In the genomic region with DNA sequence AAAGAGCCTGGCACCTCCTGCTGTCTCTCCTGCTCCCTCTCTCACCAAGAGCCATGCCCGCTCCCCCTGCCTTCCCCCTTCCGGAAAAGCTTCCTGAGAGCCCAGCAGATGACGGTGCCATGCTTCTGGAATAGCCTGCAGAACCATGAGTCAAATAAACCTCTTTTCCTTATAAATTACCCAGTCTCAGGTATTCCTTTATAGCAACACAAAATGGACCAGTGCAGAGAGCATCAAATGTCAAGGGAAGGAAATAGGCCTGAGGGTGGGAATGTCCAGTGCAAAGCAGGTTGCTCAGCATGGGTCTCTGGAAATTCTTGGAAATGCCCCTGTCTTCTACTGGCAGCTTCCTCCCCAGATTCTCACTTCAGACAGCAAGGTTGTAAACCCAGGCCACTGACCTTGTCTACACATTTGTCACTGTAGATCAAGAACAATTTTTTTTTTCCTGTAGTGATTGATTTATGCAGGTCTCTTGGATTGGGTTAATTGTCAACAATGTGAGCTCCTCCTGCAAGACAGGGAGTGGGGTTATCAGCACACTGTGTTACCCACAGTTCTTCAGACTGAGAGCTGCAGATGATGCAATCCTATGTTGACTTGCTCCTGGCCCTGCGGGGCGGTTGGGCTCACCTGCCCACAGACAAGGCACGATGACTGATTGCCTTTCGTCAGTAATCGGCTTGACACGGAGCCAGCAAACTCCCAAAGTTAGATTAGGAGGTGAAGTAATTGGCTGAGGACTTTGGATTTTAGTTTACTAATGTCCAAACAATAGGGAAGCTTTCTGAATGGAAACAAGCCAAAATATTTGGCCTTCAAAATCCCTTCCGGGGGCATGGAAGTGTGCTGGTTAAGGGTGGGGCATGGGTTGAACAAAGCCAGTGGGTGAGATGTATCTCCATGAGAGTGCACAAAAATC, we compare ENCODE assay signal across 1 cellular context.
TF ChIP-seq lines count a peak whose summit lies in the region.

No MANE protein-coding gene starts in this region.

TF ChIP-seq in GM23338, 12 proteins besides CTCF, POLR2A, EP300 and RAD21 (continued from another document):
- TF ChIP-seq, protein P1, sequence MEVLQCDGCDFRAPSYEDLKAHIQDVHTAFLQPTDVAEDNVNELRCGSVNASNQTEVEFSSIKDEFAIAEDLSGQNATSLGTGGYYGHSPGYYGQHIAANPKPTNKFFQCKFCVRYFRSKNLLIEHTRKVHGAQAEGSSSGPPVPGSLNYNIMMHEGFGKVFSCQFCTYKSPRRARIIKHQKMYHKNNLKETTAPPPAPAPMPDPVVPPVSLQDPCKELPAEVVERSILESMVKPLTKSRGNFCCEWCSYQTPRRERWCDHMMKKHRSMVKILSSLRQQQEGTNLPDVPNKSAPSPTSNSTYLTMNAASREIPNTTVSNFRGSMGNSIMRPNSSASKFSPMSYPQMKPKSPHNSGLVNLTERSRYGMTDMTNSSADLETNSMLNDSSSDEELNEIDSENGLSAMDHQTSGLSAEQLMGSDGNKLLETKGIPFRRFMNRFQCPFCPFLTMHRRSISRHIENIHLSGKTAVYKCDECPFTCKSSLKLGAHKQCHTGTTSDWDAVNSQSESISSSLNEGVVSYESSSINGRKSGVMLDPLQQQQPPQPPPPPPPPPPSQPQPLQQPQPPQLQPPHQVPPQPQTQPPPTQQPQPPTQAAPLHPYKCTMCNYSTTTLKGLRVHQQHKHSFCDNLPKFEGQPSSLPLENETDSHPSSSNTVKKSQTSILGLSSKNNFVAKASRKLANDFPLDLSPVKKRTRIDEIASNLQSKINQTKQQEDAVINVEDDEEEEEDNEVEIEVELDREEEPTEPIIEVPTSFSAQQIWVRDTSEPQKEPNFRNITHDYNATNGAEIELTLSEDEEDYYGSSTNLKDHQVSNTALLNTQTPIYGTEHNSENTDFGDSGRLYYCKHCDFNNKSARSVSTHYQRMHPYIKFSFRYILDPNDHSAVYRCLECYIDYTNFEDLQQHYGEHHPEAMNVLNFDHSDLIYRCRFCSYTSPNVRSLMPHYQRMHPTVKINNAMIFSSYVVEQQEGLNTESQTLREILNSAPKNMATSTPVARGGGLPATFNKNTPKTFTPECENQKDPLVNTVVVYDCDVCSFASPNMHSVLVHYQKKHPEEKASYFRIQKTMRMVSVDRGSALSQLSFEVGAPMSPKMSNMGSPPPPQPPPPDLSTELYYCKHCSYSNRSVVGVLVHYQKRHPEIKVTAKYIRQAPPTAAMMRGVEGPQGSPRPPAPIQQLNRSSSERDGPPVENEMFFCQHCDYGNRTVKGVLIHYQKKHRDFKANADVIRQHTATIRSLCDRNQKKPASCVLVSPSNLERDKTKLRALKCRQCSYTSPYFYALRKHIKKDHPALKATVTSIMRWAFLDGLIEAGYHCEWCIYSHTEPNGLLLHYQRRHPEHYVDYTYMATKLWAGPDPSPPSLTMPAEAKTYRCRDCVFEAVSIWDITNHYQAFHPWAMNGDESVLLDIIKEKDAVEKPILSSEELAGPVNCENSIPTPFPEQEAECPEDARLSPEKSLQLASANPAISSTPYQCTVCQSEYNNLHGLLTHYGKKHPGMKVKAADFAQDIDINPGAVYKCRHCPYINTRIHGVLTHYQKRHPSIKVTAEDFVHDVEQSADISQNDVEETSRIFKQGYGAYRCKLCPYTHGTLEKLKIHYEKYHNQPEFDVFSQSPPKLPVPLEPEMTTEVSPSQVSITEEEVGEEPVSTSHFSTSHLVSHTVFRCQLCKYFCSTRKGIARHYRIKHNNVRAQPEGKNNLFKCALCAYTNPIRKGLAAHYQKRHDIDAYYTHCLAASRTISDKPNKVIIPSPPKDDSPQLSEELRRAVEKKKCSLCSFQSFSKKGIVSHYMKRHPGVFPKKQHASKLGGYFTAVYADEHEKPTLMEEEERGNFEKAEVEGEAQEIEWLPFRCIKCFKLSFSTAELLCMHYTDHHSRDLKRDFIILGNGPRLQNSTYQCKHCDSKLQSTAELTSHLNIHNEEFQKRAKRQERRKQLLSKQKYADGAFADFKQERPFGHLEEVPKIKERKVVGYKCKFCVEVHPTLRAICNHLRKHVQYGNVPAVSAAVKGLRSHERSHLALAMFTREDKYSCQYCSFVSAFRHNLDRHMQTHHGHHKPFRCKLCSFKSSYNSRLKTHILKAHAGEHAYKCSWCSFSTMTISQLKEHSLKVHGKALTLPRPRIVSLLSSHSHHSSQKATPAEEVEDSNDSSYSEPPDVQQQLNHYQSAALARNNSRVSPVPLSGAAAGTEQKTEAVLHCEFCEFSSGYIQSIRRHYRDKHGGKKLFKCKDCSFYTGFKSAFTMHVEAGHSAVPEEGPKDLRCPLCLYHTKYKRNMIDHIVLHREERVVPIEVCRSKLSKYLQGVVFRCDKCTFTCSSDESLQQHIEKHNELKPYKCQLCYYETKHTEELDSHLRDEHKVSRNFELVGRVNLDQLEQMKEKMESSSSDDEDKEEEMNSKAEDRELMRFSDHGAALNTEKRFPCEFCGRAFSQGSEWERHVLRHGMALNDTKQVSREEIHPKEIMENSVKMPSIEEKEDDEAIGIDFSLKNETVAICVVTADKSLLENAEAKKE (CRISPR knock-in tag; IDR thresholded peaks at IDR 0.05), result no peak
- no peak for TF ChIP-seq EZH2 (IDR thresholded peaks at IDR 0.05; ENCODE audit: low read depth, unreplicated experiment)
- no peak for TF ChIP-seq EZH2phosphoT487 (IDR thresholded peaks at IDR 0.05; ENCODE audit: unreplicated experiment)
- no peak for TF ChIP-seq STAT1 (IDR thresholded peaks at IDR 0.05; ENCODE audit: unreplicated experiment)
- no peak for TF ChIP-seq ZNF331 (CRISPR knock-in tag; IDR thresholded peaks at IDR 0.05; ENCODE audit: low read depth)
- TF ChIP-seq, protein P2, sequence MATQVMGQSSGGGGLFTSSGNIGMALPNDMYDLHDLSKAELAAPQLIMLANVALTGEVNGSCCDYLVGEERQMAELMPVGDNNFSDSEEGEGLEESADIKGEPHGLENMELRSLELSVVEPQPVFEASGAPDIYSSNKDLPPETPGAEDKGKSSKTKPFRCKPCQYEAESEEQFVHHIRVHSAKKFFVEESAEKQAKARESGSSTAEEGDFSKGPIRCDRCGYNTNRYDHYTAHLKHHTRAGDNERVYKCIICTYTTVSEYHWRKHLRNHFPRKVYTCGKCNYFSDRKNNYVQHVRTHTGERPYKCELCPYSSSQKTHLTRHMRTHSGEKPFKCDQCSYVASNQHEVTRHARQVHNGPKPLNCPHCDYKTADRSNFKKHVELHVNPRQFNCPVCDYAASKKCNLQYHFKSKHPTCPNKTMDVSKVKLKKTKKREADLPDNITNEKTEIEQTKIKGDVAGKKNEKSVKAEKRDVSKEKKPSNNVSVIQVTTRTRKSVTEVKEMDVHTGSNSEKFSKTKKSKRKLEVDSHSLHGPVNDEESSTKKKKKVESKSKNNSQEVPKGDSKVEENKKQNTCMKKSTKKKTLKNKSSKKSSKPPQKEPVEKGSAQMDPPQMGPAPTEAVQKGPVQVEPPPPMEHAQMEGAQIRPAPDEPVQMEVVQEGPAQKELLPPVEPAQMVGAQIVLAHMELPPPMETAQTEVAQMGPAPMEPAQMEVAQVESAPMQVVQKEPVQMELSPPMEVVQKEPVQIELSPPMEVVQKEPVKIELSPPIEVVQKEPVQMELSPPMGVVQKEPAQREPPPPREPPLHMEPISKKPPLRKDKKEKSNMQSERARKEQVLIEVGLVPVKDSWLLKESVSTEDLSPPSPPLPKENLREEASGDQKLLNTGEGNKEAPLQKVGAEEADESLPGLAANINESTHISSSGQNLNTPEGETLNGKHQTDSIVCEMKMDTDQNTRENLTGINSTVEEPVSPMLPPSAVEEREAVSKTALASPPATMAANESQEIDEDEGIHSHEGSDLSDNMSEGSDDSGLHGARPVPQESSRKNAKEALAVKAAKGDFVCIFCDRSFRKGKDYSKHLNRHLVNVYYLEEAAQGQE (IDR thresholded peaks at IDR 0.05; ENCODE audit: unreplicated experiment), result no peak
- no peak for TF ChIP-seq JUNB (IDR thresholded peaks at IDR 0.05; ENCODE audit: unreplicated experiment)
- no peak for TF ChIP-seq ZNF114 (CRISPR knock-in tag; IDR thresholded peaks at IDR 0.05)
- no peak for TF ChIP-seq NANOG (IDR thresholded peaks at IDR 0.05; ENCODE audit: borderline replicate concordance)
